In genomic region chr1:32742956-32743355, GRCh38 we compare ENCODE assay signal across 8 cellular contexts. TPM values are rescaled to one million over a fixed set of nuclear protein-coding genes. Genes with fewer than 3 reads are reported as not detected.
DNase-seq lines count a peak whose midpoint lies in the region; ATAC-seq lines count a peak whose summit lies in the region.
"Had no signal": no experiment of that assay in that cellular context is flagged by ENCODE, and none has a peak within 500 bp of the region (broad histone marks: within the 10 kb centered on the region; RNA-seq: fewer than 3 reads in every experiment).

No MANE protein-coding gene starts in this region.

- no peak overlapping the region for H3K27ac Mint-ChIP-seq in activated T-helper 1 cell treated with anti-CD3 and anti-CD28 coated beads, Interleukin-12 subunit alpha, Interleukin-12 subunit beta, Interleukin-2, Interleukin-4 antibody, amounts not matched to agents 30 ng/mL and 10 ng/mL and 1 ng/mL, durations not matched to agents 14 hours and 24 hours and 36 hours
- no peak overlapping the region for H3K27ac Mint-ChIP-seq in stimulated activated effector memory CD8-positive, alpha-beta T cell treated with anti-CD3 and anti-CD28 coated beads, Interleukin-12 subunit alpha, Interleukin-12 subunit beta, amount 100 ng/mL, for 72 hours

- peaks cover 37% of the 10 kb centered on the region for H3K27me3 Mint-ChIP-seq in activated T-helper 1 cell treated with anti-CD3 and anti-CD28 coated beads, Interleukin-12 subunit alpha, Interleukin-12 subunit beta, Interleukin-2, Interleukin-4 antibody, amounts not matched to agents 30 ng/mL and 10 ng/mL and 1 ng/mL, durations not matched to agents 14 hours and 24 hours and 36 hours (ENCODE audit: insufficient read depth)

- ATAC-seq in stimulated activated effector memory CD8-positive, alpha-beta T cell treated with anti-CD3 and anti-CD28 coated beads, Interleukin-12 subunit alpha, Interleukin-12 subunit beta, amount 100 ng/mL, for 72 hours: no peak

- H3K9me3 Mint-ChIP-seq in activated T-helper 1 cell treated with anti-CD3 and anti-CD28 coated beads, Interleukin-12 subunit alpha, Interleukin-12 subunit beta, Interleukin-2, Interleukin-4 antibody, amounts not matched to agents 30 ng/mL and 10 ng/mL and 1 ng/mL, durations not matched to agents 14 hours and 24 hours and 36 hours: no peaks in the 10 kb centered on the region
- no peaks in the 10 kb centered on the region for H3K9me3 Mint-ChIP-seq in stimulated activated effector memory CD8-positive, alpha-beta T cell treated with anti-CD3 and anti-CD28 coated beads, Interleukin-12 subunit alpha, Interleukin-12 subunit beta, amount 100 ng/mL, for 72 hours

- peak; percentile 55 for DNase-seq in HT-29 (ENCODE audit: low spot score)
- DNase-seq in activated T-helper 1 cell treated with anti-CD3 and anti-CD28 coated beads, Interleukin-12 subunit alpha, Interleukin-12 subunit beta, Interleukin-2, Interleukin-4 antibody, amounts not matched to agents 30 ng/mL and 10 ng/mL and 1 ng/mL, durations not matched to agents 14 hours and 24 hours and 36 hours (ENCODE audit: low spot score): no peak
- DNase-seq in islet precursor cell: peak; percentile 65
- no peak for DNase-seq in stimulated activated effector memory CD8-positive, alpha-beta T cell treated with anti-CD3 and anti-CD28 coated beads, Interleukin-12 subunit alpha, Interleukin-12 subunit beta, amount 100 ng/mL, for 72 hours (ENCODE audit: low spot score in 2 of 2)
- no peak for DNase-seq in NCI-H1105 treated with DMSO at 0.1 percent for 48 hours (lab: John Stamatoyannopoulos, UW)
- DNase-seq in activated CD8-positive, alpha-beta memory T cell treated with anti-CD3 and anti-CD28 coated beads for 24 hours: no peak
- no peak for DNase-seq in COR-L47 (lab: John Stamatoyannopoulos, UW)
- DNase-seq: NCI-H2107 had no signal

- no peaks in the 10 kb centered on the region for H3K4me1 Mint-ChIP-seq in activated T-helper 1 cell treated with anti-CD3 and anti-CD28 coated beads, Interleukin-12 subunit alpha, Interleukin-12 subunit beta, Interleukin-2, Interleukin-4 antibody, amounts not matched to agents 30 ng/mL and 10 ng/mL and 1 ng/mL, durations not matched to agents 14 hours and 24 hours and 36 hours (ENCODE audit: low read depth)
- no peaks in the 10 kb centered on the region for H3K4me1 Mint-ChIP-seq in stimulated activated effector memory CD8-positive, alpha-beta T cell treated with anti-CD3 and anti-CD28 coated beads, Interleukin-12 subunit alpha, Interleukin-12 subunit beta, amount 100 ng/mL, for 72 hours

- H3K4me3 Mint-ChIP-seq in activated T-helper 1 cell treated with anti-CD3 and anti-CD28 coated beads, Interleukin-12 subunit alpha, Interleukin-12 subunit beta, Interleukin-2, Interleukin-4 antibody, amounts not matched to agents 30 ng/mL and 10 ng/mL and 1 ng/mL, durations not matched to agents 14 hours and 24 hours and 36 hours: peak overlapping the region; percentile 56
- peak overlapping the region; percentile 57 for H3K4me3 Mint-ChIP-seq in stimulated activated effector memory CD8-positive, alpha-beta T cell treated with anti-CD3 and anti-CD28 coated beads, Interleukin-12 subunit alpha, Interleukin-12 subunit beta, amount 100 ng/mL, for 72 hours

- no peaks in the 10 kb centered on the region for H3K36me3 Mint-ChIP-seq in activated T-helper 1 cell treated with anti-CD3 and anti-CD28 coated beads, Interleukin-12 subunit alpha, Interleukin-12 subunit beta, Interleukin-2, Interleukin-4 antibody, amounts not matched to agents 30 ng/mL and 10 ng/mL and 1 ng/mL, durations not matched to agents 14 hours and 24 hours and 36 hours (ENCODE audit: low read depth)
- H3K36me3 Mint-ChIP-seq in stimulated activated effector memory CD8-positive, alpha-beta T cell treated with anti-CD3 and anti-CD28 coated beads, Interleukin-12 subunit alpha, Interleukin-12 subunit beta, amount 100 ng/mL, for 72 hours: no peaks in the 10 kb centered on the region

- intact Hi-C loops in activated T-helper 1 cell treated with anti-CD3 and anti-CD28 coated beads, Interleukin-12 subunit alpha, Interleukin-12 subunit beta, Interleukin-2, Interleukin-4 antibody, amounts not matched to agents 30 ng/mL and 10 ng/mL and 1 ng/mL, durations not matched to agents 14 hours and 24 hours and 36 hours (cut with micrococcal nuclease): no loop called here

RNA-seq across cellular contexts. Expression of gene SYNC, which starts 40.4 kb away (rescaled TPM):
- total RNA-seq in HT-29 (2014; rRNA removed; shearing (Covaris generic)): 0.65 and 0.76 TPM in 2 replicates
- total RNA-seq in activated T-helper 1 cell treated with anti-CD3 and anti-CD28 coated beads, Interleukin-12 subunit alpha, Interleukin-12 subunit beta, Interleukin-2, Interleukin-4 antibody, amounts not matched to agents 30 ng/mL and 10 ng/mL and 1 ng/mL, durations not matched to agents 14 hours and 24 hours and 36 hours: 0.05 TPM in 1 of 2 replicates, not detected in the other

Comparison
In these comparisons a context has a peak if more than half of its experiments do, and no peak if none do; other contexts are left out.
1. DNase-seq: peak in HT-29 (single experiment) and islet precursor cell (single experiment); none in activated T-helper 1 cell treated with anti-CD3 and anti-CD28 coated beads, Interleukin-12 subunit alpha, Interleukin-12 subunit beta, Interleukin-2, Interleukin-4 antibody, amounts not matched to agents 30 ng/mL and 10 ng/mL and 1 ng/mL, durations not matched to agents 14 hours and 24 hours and 36 hours (single experiment), stimulated activated effector memory CD8-positive, alpha-beta T cell treated with anti-CD3 and anti-CD28 coated beads, Interleukin-12 subunit alpha, Interleukin-12 subunit beta, amount 100 ng/mL, for 72 hours (0 of 2), NCI-H1105 treated with DMSO at 0.1 percent for 48 hours (single experiment), activated CD8-positive, alpha-beta memory T cell treated with anti-CD3 and anti-CD28 coated beads for 24 hours (single experiment) and COR-L47 (single experiment).